In genomic region chr5:89199306-89199705, GRCh38 we compare ENCODE assay signal across 25 cellular contexts.
"Had no signal": no experiment of that assay in that cellular context is flagged by ENCODE, and none has a peak within 500 bp of the region (broad histone marks: within the 10 kb centered on the region; RNA-seq: fewer than 3 reads in every experiment).

No MANE protein-coding gene starts in this region.

- H3K4me3 ChIP-seq: colonic mucosa, esophagus squamous epithelium, gastroesophageal sphincter, heart left ventricle, hepatocyte, left lung, lower lobe of right lung had no signal

- ATAC-seq: effector memory CD8-positive, alpha-beta T cell; esophagus mucosa; gastroesophageal sphincter; heart left ventricle; left lung; left ventricle myocardium superior; lower lobe of right lung; naive thymus-derived CD4-positive, alpha-beta T cell had no signal

- H3K4me2 ChIP-seq: hepatocyte had no signal

- H3K9me3 ChIP-seq: colonic mucosa had no signal

- H3K4me1 ChIP-seq: colonic mucosa, esophagus squamous epithelium, gastroesophageal sphincter, heart left ventricle, left lung, lower lobe of right lung had no signal

- H3K27ac ChIP-seq: colonic mucosa, epithelial cell of prostate, esophagus squamous epithelium, gastroesophageal sphincter, heart left ventricle, hepatocyte, left lung, lower lobe of right lung had no signal

- H3K36me3 ChIP-seq: colonic mucosa, esophagus squamous epithelium, gastroesophageal sphincter, heart left ventricle, left lung, lower lobe of right lung had no signal

- H3K79me2 ChIP-seq: hepatocyte had no signal

- H3K27me3 ChIP-seq: colonic mucosa, esophagus squamous epithelium, gastroesophageal sphincter, heart left ventricle, hepatocyte, left lung had no signal

- H2AFZ ChIP-seq: hepatocyte had no signal

- FAIRE-seq: endometrium, kidney had no signal

- DNase-seq: colonic mucosa; cortex of kidney; effector CD8-positive, alpha-beta T cell; effector memory CD8-positive, alpha-beta T cell; endodermal cell; erythroblast; esophagus squamous epithelium; foreskin fibroblast; foreskin melanocyte; heart left ventricle; hypothalamus; immature natural killer cell; islet precursor cell; kidney; kidney glomerular epithelial cell; left lung; left ventricle myocardium superior; lower lobe of right lung; mesenchymal stem cell; naive thymus-derived CD4-positive, alpha-beta T cell had no signal
